In genomic region chr7:95777266-95777665, GRCh38 we compare ENCODE assay signal across 22 cellular contexts. TPM values are rescaled to one million over a fixed set of nuclear protein-coding genes. Genes with fewer than 3 reads are reported as not detected.
DNase-seq lines count a peak whose midpoint lies in the region; TF ChIP-seq lines count a peak whose summit lies in the region.
"Had no signal": no experiment of that assay in that cellular context is flagged by ENCODE, and none has a peak within 500 bp of the region (broad histone marks: within the 10 kb centered on the region; RNA-seq: fewer than 3 reads in every experiment).

No MANE protein-coding gene starts in this region.

- no peak overlapping the region for H3K27ac ChIP-seq in HEK293 (ENCODE audit: extremely low read depth, low read depth, low read length)
- peak overlapping the region in 3 of 4 donors; percentile 50 to 90 (median 86) for H3K27ac ChIP-seq in sigmoid colon

- H3K36me3 ChIP-seq in HEK293 (ENCODE audit: control insufficient read depth in 2 of 2, insufficient read depth in 1 of 2, low read length in 2 of 2) = no peaks in the 10 kb centered on the region
- H3K36me3 ChIP-seq in endocrine pancreas (ENCODE audit: control insufficient read depth, insufficient read depth, low read length) = peaks cover 2% of the 10 kb centered on the region
- no peaks in the 10 kb centered on the region for H3K36me3 ChIP-seq in sigmoid colon

- no peaks in the 10 kb centered on the region for H3K27me3 ChIP-seq in endocrine pancreas (ENCODE audit: control insufficient read depth, insufficient read depth, low read length)
- no peaks in the 10 kb centered on the region for H3K27me3 ChIP-seq in sigmoid colon

- POLR2A ChIA-PET in HEK293 (lab: Yijun Ruan, JAX) = no interaction called here

- no peak for TF ChIP-seq CTCF in HEK293 (tag by site-specific recombination; IDR thresholded peaks at IDR 0.05)
- TF ChIP-seq CTCF in sigmoid colon (IDR thresholded peaks at IDR 0.05) = no peak
- TF ChIP-seq CTCF in nephron progenitor cell (IDR thresholded peaks at IDR 0.05) = no peak

- peaks cover 16% of the 10 kb centered on the region for H3K27me3 Mint-ChIP-seq in nephron progenitor cell (ENCODE audit: low read depth, poor library complexity)

- peak; percentile 20 for DNase-seq in NCI-H69 (lab: John Stamatoyannopoulos, UW)
- DNase-seq in sigmoid colon = no peak
- no peak for DNase-seq in SKM-1 (lab: John Stamatoyannopoulos, UW; ENCODE audit: unreplicated experiment)
- DNase-seq in DMS53 (lab: John Stamatoyannopoulos, UW) = no peak
- no peak for DNase-seq in nephron progenitor cell
- DNase-seq: ACHN; Caco-2; CD4-positive, CD25-positive, alpha-beta regulatory T cell; DND-41; HFFc6; MM.1S; NCI-H1092; NCI-H1694; NCI-H2081 treated with DMSO at 0.1 percent for 48 hours; NCI-H2227 treated with DMSO at 0.1 percent for 48 hours; OCI-M1; SHP77; SK-N-SH; T-cell had no signal

- no peak overlapping the region for H3K4me3 ChIP-seq in HEK293 (ENCODE audit: low read depth, low read length)
- H3K4me3 ChIP-seq in endocrine pancreas (ENCODE audit: control insufficient read depth, insufficient read depth, low read length) = peak overlapping the region; percentile 14
- peak overlapping the region in 1 of 4 donors; percentile 14 for H3K4me3 ChIP-seq in sigmoid colon

- H3K27ac Mint-ChIP-seq in nephron progenitor cell = no peak overlapping the region
- H3K27ac Mint-ChIP-seq: CD4-positive, CD25-positive, alpha-beta regulatory T cell; HFFc6; T-cell had no signal

- TF ChIP-seq POLR2A in sigmoid colon (IDR thresholded peaks at IDR 0.05) = no peak

- WGBS in sigmoid colon, 2 donors = 77 to 91% methylated on average over 7 of the region's 7 CpGs

- H3K9me3 ChIP-seq in HEK293 (ENCODE audit: control insufficient read depth, insufficient read depth, low read depth, low read length) (no peaks in the 10 kb centered on the region), endocrine pancreas (ENCODE audit: control insufficient read depth, low read length) (no peaks in the 10 kb centered on the region), sigmoid colon (no peaks in the 10 kb centered on the region)
- H3K9me3 ChIP-seq: Caco-2, SK-N-SH had no signal

- CTCF ChIA-PET in HEK293 (lab: Yijun Ruan, JAX) = interaction anchor here (0.8 kb wide), 1 partner anchor 54 kb away, joined by 3 read pairs; no protein-coding TSS in a partner anchor

- no peak overlapping the region for H3K4me3 Mint-ChIP-seq in nephron progenitor cell
- H3K4me3 Mint-ChIP-seq: CD4-positive, CD25-positive, alpha-beta regulatory T cell; HFFc6; T-cell had no signal

- no peak overlapping the region for H3K9ac ChIP-seq in endocrine pancreas (ENCODE audit: control insufficient read depth, insufficient read depth, low read length)
- H3K9ac ChIP-seq: SK-N-SH had no signal

- peaks cover 77% of the 10 kb centered on the region for H3K4me1 Mint-ChIP-seq in nephron progenitor cell

- H3K36me3 Mint-ChIP-seq in nephron progenitor cell (ENCODE audit: low read depth) = peaks cover 1% of the 10 kb centered on the region
- H3K36me3 Mint-ChIP-seq: CD4-positive, CD25-positive, alpha-beta regulatory T cell; T-cell had no signal

- TF ChIP-seq EP300 in sigmoid colon (IDR thresholded peaks at IDR 0.05) = no peak

- intact Hi-C loops in sigmoid colon (cut with DNase I) = loop anchor here (10.0 kb wide), 2 partner anchors 172 to 232 kb away; no protein-coding TSS in a partner anchor

- H3K4me1 ChIP-seq in HEK293 (ENCODE audit: control insufficient read depth, insufficient read depth, low read length) (peaks cover 17% of the 10 kb centered on the region), endocrine pancreas (ENCODE audit: control insufficient read depth, insufficient read depth, low read length) (peaks cover 9% of the 10 kb centered on the region), sigmoid colon (peaks cover 0 to 45% (median 34%) of the 10 kb centered on the region in 4 donors)

- peaks cover 1% of the 10 kb centered on the region for H3K9me3 Mint-ChIP-seq in nephron progenitor cell
- H3K9me3 Mint-ChIP-seq: T-cell had no signal

TF ChIP-seq in HEK293, 187 proteins besides CTCF, POLR2A, EP300 and RAD21:
- TF ChIP-seq ZNF600 (tag by site-specific recombination; IDR thresholded peaks at IDR 0.05) (peak; percentile 67; the same call in 1 of the 2 replicates), ZNF24 (tag by site-specific recombination; IDR thresholded peaks at IDR 0.05) (no peak), SCRT2 (tag by site-specific recombination; IDR thresholded peaks at IDR 0.05) (no peak), PRDM1 (tag by site-specific recombination; IDR thresholded peaks at IDR 0.05) (no peak)

RNA-seq across cellular contexts. Expression of gene DYNC1I1, which starts 4.9 kb away (rescaled TPM):
- 10 to 100 TPM; 37.8 to 65.2 (median 56.6) TPM for total RNA-seq in sigmoid colon
- polyA plus RNA-seq in sigmoid colon = 1 to 10 TPM in 1 of 3 donors, under 1 TPM in 1, not detected in 1; 0.92 to 1.2 TPM
- total RNA-seq: CD4-positive, CD25-positive, alpha-beta regulatory T cell; G401 had no signal
- polyA plus RNA-seq: CD4-positive, CD25-positive, alpha-beta regulatory T cell had no signal
